ENCODE assay signal across 19 cellular contexts in genomic region chr2:25690058-25690457, GRCh38. TPM values are rescaled to one million over a fixed set of nuclear protein-coding genes. Genes with fewer than 3 reads are reported as not detected.
DNase-seq lines count a peak whose midpoint lies in the region; ATAC-seq and TF ChIP-seq lines count a peak whose summit lies in the region.
"Had no signal": no experiment of that assay in that cellular context is flagged by ENCODE, and none has a peak within 500 bp of the region (broad histone marks: within the 10 kb centered on the region; RNA-seq: fewer than 3 reads in every experiment).

No MANE protein-coding gene starts in this region.

- TF ChIP-seq CTCF in HEK293 (tag by site-specific recombination; IDR thresholded peaks at IDR 0.05) (no peak), WTC11 (IDR thresholded peaks at IDR 0.05) (no peak), left lung (IDR thresholded peaks at IDR 0.05) (no peak), mammary epithelial cell (conservative IDR thresholded peaks at IDR 0.05 in 1 of 2, IDR thresholded peaks at IDR 0.05 in 1 of 2; ENCODE audit: extremely low read depth in 1 of 2, insufficient read depth in 1 of 2, low read depth in 1 of 2, low read length in 2 of 2) (no peak)

- H3K4me3 ChIP-seq in HEK293 (ENCODE audit: low read depth, low read length) (no peak overlapping the region), left lung (no peak overlapping the region), mammary epithelial cell (replicated peaks in 1 of 3; ENCODE audit: insufficient read depth in 1 of 3, low read depth in 2 of 3, low read length in 3 of 3) (no peak overlapping the region)
- H3K4me3 ChIP-seq: lung, neural progenitor cell, right lobe of liver had no signal

- dilution Hi-C loops in mammary epithelial cell (cut with HindIII; ENCODE audit: low sequenced_read_pairs) = no loop called here

- in situ Hi-C loops in mammary epithelial cell (cut with MboI; ENCODE audit: low sequenced_read_pairs in 2 of 2) = loop anchor here in 1 of 2 donors (10.0 kb wide), 1 partner anchor 85 kb away; no protein-coding TSS in a partner anchor

- H4K20me1 ChIP-seq in mammary epithelial cell (ENCODE audit: insufficient read depth, low read length) = no peaks in the 10 kb centered on the region

- H2AFZ ChIP-seq in mammary epithelial cell (ENCODE audit: low read depth, low read length) = no peak overlapping the region
- H2AFZ ChIP-seq: neural progenitor cell had no signal

- no peaks in the 10 kb centered on the region; the same call in 1 of the 2 replicates for H3K27me3 Mint-ChIP-seq in WTC11 (ENCODE audit: low read depth)

- no peaks in the 10 kb centered on the region for H3K79me2 ChIP-seq in mammary epithelial cell (ENCODE audit: insufficient read depth, low read length)

- peak; percentile 49 for DNase-seq in COLO829 (ENCODE audit: low spot score)
- no peak for DNase-seq in WTC11 (ENCODE audit: low spot score)
- DNase-seq in left lung = no peak
- DNase-seq in mammary epithelial cell = no peak
- DNase-seq in NCI-H1694 (lab: John Stamatoyannopoulos, UW) = no peak
- DNase-seq in NCI-H345 (lab: John Stamatoyannopoulos, UW) = no peak
- DNase-seq: activated CD4-positive, alpha-beta T cell treated with anti-CD3 and anti-CD28 coated beads for 4 hours; activated T-cell treated with anti-CD3 and anti-CD28 coated beads, Interleukin-2, amount 50 U/mL, for 72 hours; amygdala; MV-4-11; NCI-H226; stimulated activated CD4-positive, alpha-beta T cell treated with anti-CD3 and anti-CD28 coated beads, Interleukin-4, amount 100 ng/mL, for 4 hours; stimulated activated naive B cell treated with anti-CD40 and anti-IgM and Interleukin-4, amounts not matched to agents 10 μg/mL and 1 μg/mL and 100 μg/mL, for 72 hours had no signal

- no peaks in the 10 kb centered on the region for H3K4me1 ChIP-seq in HEK293 (ENCODE audit: control insufficient read depth, insufficient read depth, low read length)
- no peaks in the 10 kb centered on the region for H3K4me1 ChIP-seq in left lung
- H3K4me1 ChIP-seq in mammary epithelial cell (ENCODE audit: insufficient read depth, low read length) = peaks cover 6% of the 10 kb centered on the region
- H3K4me1 ChIP-seq: neural progenitor cell, right lobe of liver had no signal

- H3K9ac ChIP-seq in mammary epithelial cell (ENCODE audit: insufficient read depth, low read length) = no peak overlapping the region
- H3K9ac ChIP-seq: neural progenitor cell had no signal

- no peak overlapping the region for H3K4me3 Mint-ChIP-seq in WTC11
- H3K4me3 Mint-ChIP-seq: activated T-cell treated with anti-CD3 and anti-CD28 coated beads, Interleukin-2, amount 50 U/mL, for 72 hours; neural progenitor cell; stimulated activated naive B cell treated with anti-CD40 and anti-IgM and Interleukin-4, amounts not matched to agents 10 μg/mL and 1 μg/mL and 100 μg/mL, for 72 hours had no signal

- no peak overlapping the region for H3K4me2 ChIP-seq in mammary epithelial cell (ENCODE audit: insufficient read depth, low read depth, low read length)
- H3K4me2 ChIP-seq: neural progenitor cell had no signal

- ATAC-seq in WTC11 (peak; percentile 34; the same call in 1 of the 2 replicates), left lung (peak; percentile 71), GM18907 (IDR thresholded peaks at IDR 0.05; ENCODE audit: unreplicated experiment) (no peak)
- ATAC-seq: esophagus mucosa; right lobe of liver; stimulated activated naive B cell treated with anti-CD40 and anti-IgM and Interleukin-4, amounts not matched to agents 10 μg/mL and 1 μg/mL and 100 μg/mL, for 72 hours had no signal

- no peak overlapping the region for H3K27ac Mint-ChIP-seq in WTC11
- H3K27ac Mint-ChIP-seq: activated T-cell treated with anti-CD3 and anti-CD28 coated beads, Interleukin-2, amount 50 U/mL, for 72 hours; neural progenitor cell; stimulated activated naive B cell treated with anti-CD40 and anti-IgM and Interleukin-4, amounts not matched to agents 10 μg/mL and 1 μg/mL and 100 μg/mL, for 72 hours had no signal

- H3K36me3 ChIP-seq in HEK293 (ENCODE audit: control insufficient read depth in 2 of 2, insufficient read depth in 1 of 2, low read length in 2 of 2) (no peaks in the 10 kb centered on the region), left lung (no peaks in the 10 kb centered on the region), mammary epithelial cell (ENCODE audit: insufficient read depth, low read length) (no peaks in the 10 kb centered on the region)
- H3K36me3 ChIP-seq: neural progenitor cell, right lobe of liver had no signal

- POLR2A ChIA-PET in HEK293 (lab: Yijun Ruan, JAX) (no interaction called here), WTC11 (lab: Charles Lee) (no interaction called here)

- H3K27me3 ChIP-seq in left lung = no peaks in the 10 kb centered on the region
- H3K27me3 ChIP-seq in mammary epithelial cell (ENCODE audit: insufficient read depth, low read length) = no peaks in the 10 kb centered on the region
- H3K27me3 ChIP-seq: neural progenitor cell, right lobe of liver had no signal

- intact Hi-C loops in left lung (cut with DNase I) (no loop called here), mammary epithelial cell (cut with micrococcal nuclease) (no loop called here)

- no peaks in the 10 kb centered on the region for H3K9me3 ChIP-seq in HEK293 (ENCODE audit: control insufficient read depth, insufficient read depth, low read depth, low read length)
- H3K9me3 ChIP-seq in left lung = no peaks in the 10 kb centered on the region
- H3K9me3 ChIP-seq in mammary epithelial cell (replicated peaks; ENCODE audit: insufficient read depth, low read length) = no peaks in the 10 kb centered on the region
- H3K9me3 ChIP-seq: right lobe of liver had no signal

- WGBS in mammary epithelial cell (ENCODE audit: low coverage, missing lambda C conversion rate) = 30% methylated on average over 1 of the region's 1 CpG

- no TSS peak for BruUV-seq in mammary epithelial cell (replicated peaks; lab: Mats Ljungman, UMichigan)

- H3K36me3 Mint-ChIP-seq in WTC11 = no peaks in the 10 kb centered on the region
- H3K36me3 Mint-ChIP-seq: neural progenitor cell; stimulated activated naive B cell treated with anti-CD40 and anti-IgM and Interleukin-4, amounts not matched to agents 10 μg/mL and 1 μg/mL and 100 μg/mL, for 72 hours had no signal

- no peaks in the 10 kb centered on the region for H3K4me1 Mint-ChIP-seq in WTC11
- H3K4me1 Mint-ChIP-seq: stimulated activated naive B cell treated with anti-CD40 and anti-IgM and Interleukin-4, amounts not matched to agents 10 μg/mL and 1 μg/mL and 100 μg/mL, for 72 hours had no signal

- no peaks in the 10 kb centered on the region for H3K9me3 Mint-ChIP-seq in WTC11
- H3K9me3 Mint-ChIP-seq: activated T-cell treated with anti-CD3 and anti-CD28 coated beads, Interleukin-2, amount 50 U/mL, for 72 hours; neural progenitor cell; stimulated activated naive B cell treated with anti-CD40 and anti-IgM and Interleukin-4, amounts not matched to agents 10 μg/mL and 1 μg/mL and 100 μg/mL, for 72 hours had no signal

- CTCF ChIA-PET in HEK293 (lab: Yijun Ruan, JAX) (interaction anchor here (1.0 to 8.3 kb wide), 3 partner anchors 9 to 83 kb away, joined by 3 to 54 read pairs (median 10); no protein-coding TSS in a partner anchor), WTC11 (lab: Charles Lee) (interaction anchor here (1.4 to 2.4 kb wide), 2 partner anchors 9 to 83 kb away, joined by 3 to 9 read pairs; no protein-coding TSS in a partner anchor), mammary epithelial cell (lab: Charles Lee; ENCODE audit: low non-redundant PET) (no interaction called here)

- H3K27ac ChIP-seq in HEK293 (ENCODE audit: extremely low read depth, low read depth, low read length) = no peak overlapping the region
- H3K27ac ChIP-seq in left lung = no peak overlapping the region
- H3K27ac ChIP-seq in mammary epithelial cell (ENCODE audit: insufficient read depth, low read depth, low read length) = no peak overlapping the region
- H3K27ac ChIP-seq: neural progenitor cell, right lobe of liver had no signal

TF ChIP-seq in HEK293, 187 proteins besides CTCF, POLR2A, EP300 and RAD21:
- peak; percentile 47; the same call in 1 of the 2 replicates for TF ChIP-seq ZNF335 (tag by site-specific recombination; conservative IDR thresholded peaks at IDR 0.05)
- peak; percentile 79 for TF ChIP-seq GLIS1 (tag by site-specific recombination; IDR thresholded peaks at IDR 0.05)
- TF ChIP-seq ZFHX2 (tag by site-specific recombination; conservative IDR thresholded peaks at IDR 0.05) = peak; percentile 28
- TF ChIP-seq ZBTB48 (tag by site-specific recombination; IDR thresholded peaks at IDR 0.05) = no peak
- TF ChIP-seq ZBTB17 (tag by site-specific recombination; IDR thresholded peaks at IDR 0.05) = peak; percentile 67
TF ChIP-seq in HEK293: peak in this region for 4.

TF ChIP-seq in WTC11, 78 proteins besides CTCF, POLR2A, EP300 and RAD21 (continues in another document):
- no peak for TF ChIP-seq HMGXB4 (CRISPR knock-in tag; IDR thresholded peaks at IDR 0.05)
- TF ChIP-seq PREB (CRISPR knock-in tag; IDR thresholded peaks at IDR 0.05; ENCODE audit: borderline replicate concordance) = no peak

RNA-seq across cellular contexts. Expression of gene DTNB, which starts 16.7 kb away (rescaled TPM):
- total RNA-seq in WTC11 (2021) (39.9 to 46.3 TPM (median 44.5 TPM) in 3 replicates), left lung (10 to 100 TPM; 17.6 to 25.6 TPM), mammary epithelial cell (10 to 100 TPM; 38.8 to 42.9 TPM)
- 25.9 TPM for polyA plus RNA-seq in mammary epithelial cell
- polyA minus RNA-seq in mammary epithelial cell = 65.9 TPM
